In genomic region chr11:74453373-74453975, GRCh38 we compare ENCODE assay signal across 8 cellular contexts. TPM values are rescaled to one million over a fixed set of nuclear protein-coding genes. Genes with fewer than 3 reads are reported as not detected.
A peak's percentile ranks its signal among the peaks of the same experiment; 100 is the strongest.
DNase-seq lines count a peak whose midpoint lies in the region; ATAC-seq and TF ChIP-seq lines count a peak whose summit lies in the region.

No MANE protein-coding gene starts in this region.

- peak; percentile 66 for DNase-seq in EH (ENCODE audit: low read depth)
- peak; percentile 62 for DNase-seq in MM.1S
- peak; percentile 82 for DNase-seq in SK-MEL-5 (ENCODE audit: low read depth, low spot score)
- DNase-seq in activated gamma-delta T cell treated with anti-CD3 and anti-CD28 coated beads, Interleukin-2, amount 50 U/mL, for 16 hours (ENCODE audit: low read depth), result peak; percentile 38
- DNase-seq in head of caudate nucleus, result peak in 41 of 42 donors; percentile 35 to 80 (median 59)
- DNase-seq in renal cortical epithelial cell (ENCODE audit: low read depth), result peak; percentile 65

- H3K9me3 ChIP-seq in MM.1S (replicated peaks; ENCODE audit: insufficient read depth, low read length), result no peaks in the 10 kb centered on the region

- H3K4me1 ChIP-seq in MM.1S (ENCODE audit: low read length), result no peaks in the 10 kb centered on the region

- intact Hi-C loops in head of caudate nucleus (cut with DNase I), result no loop called here

- H3K36me3 ChIP-seq in MM.1S (replicated peaks; ENCODE audit: insufficient read depth, low read length), result no peaks in the 10 kb centered on the region

- H3F3A ChIP-seq in MM.1S (ENCODE audit: insufficient read depth, low read length), result no peaks in the 10 kb centered on the region

- no peak overlapping the region for H2AFZ ChIP-seq in MM.1S (ENCODE audit: low read length)

- in situ Hi-C loops in SK-MEL-5 (cut with HindIII; ENCODE audit: low pct_unique_long_range_greater_than_20kb, low sequenced_read_pairs), result no loop called here

- TF ChIP-seq CTCF in MM.1S (IDR thresholded peaks at IDR 0.05; ENCODE audit: low read length), result peak; percentile 80

- H4K20me1 ChIP-seq in MM.1S (ENCODE audit: insufficient read depth, low read length), result no peaks in the 10 kb centered on the region

- no peak for ATAC-seq in GM21526 (IDR thresholded peaks at IDR 0.05; ENCODE audit: low FRiP score, unreplicated experiment)
- ATAC-seq in HG02642 (IDR thresholded peaks at IDR 0.05; ENCODE audit: poor library complexity, unreplicated experiment), result no peak

- H3K4me3 ChIP-seq in MM.1S (ENCODE audit: low read length), result no peak overlapping the region

- H3K27me3 ChIP-seq in MM.1S (replicated peaks; ENCODE audit: insufficient read depth, low read length), result no peaks in the 10 kb centered on the region

- H3K4me2 ChIP-seq in MM.1S (ENCODE audit: low read depth, low read length), result no peak overlapping the region

- no peak overlapping the region for H3K27ac ChIP-seq in MM.1S (ENCODE audit: low read length)

- no peaks in the 10 kb centered on the region for H3K79me2 ChIP-seq in MM.1S (ENCODE audit: low read length)

- no peaks in the 10 kb centered on the region for H3K9me2 ChIP-seq in MM.1S (replicated peaks; ENCODE audit: insufficient read depth, low read length)

- H3K9ac ChIP-seq in MM.1S (ENCODE audit: low read length), result no peak overlapping the region

RNA-seq across cellular contexts. Expression of gene KCNE3, which starts 13.9 kb away (rescaled TPM):
- total RNA-seq in SK-MEL-5 (2014; rRNA removed; shearing (Covaris generic)), result not detected in 2 replicates
- not detected in 2 replicates for polyA plus RNA-seq in SK-MEL-5 (2015; cell fraction: cytosol; rRNA removed)
- polyA plus RNA-seq in SK-MEL-5 (2015; cell fraction: nucleus; rRNA removed), result not detected in 2 replicates
- total RNA-seq in renal cortical epithelial cell, result 0.52 and 11.8 TPM in 2 replicates

RNA-seq across cellular contexts. Expression of gene LIPT2, which starts 40.0 kb away (rescaled TPM):
- total RNA-seq in SK-MEL-5 (2014; rRNA removed; shearing (Covaris generic)), result 9.0 and 9.3 TPM in 2 replicates
- polyA plus RNA-seq in SK-MEL-5 (2015; cell fraction: cytosol; rRNA removed), result 7.6 and 10.1 TPM in 2 replicates
- 10.1 and 12.3 TPM in 2 replicates for polyA plus RNA-seq in SK-MEL-5 (2015; cell fraction: nucleus; rRNA removed)
- 4.2 and 5.0 TPM in 2 replicates for total RNA-seq in renal cortical epithelial cell

RNA-seq across cellular contexts. Expression of gene PGM2L1, which starts 55.2 kb away (rescaled TPM):
- 0.67 and 0.92 TPM in 2 replicates for total RNA-seq in SK-MEL-5 (2014; rRNA removed; shearing (Covaris generic))
- 0.50 and 0.73 TPM in 2 replicates for polyA plus RNA-seq in SK-MEL-5 (2015; cell fraction: cytosol; rRNA removed)
- polyA plus RNA-seq in SK-MEL-5 (2015; cell fraction: nucleus; rRNA removed), result 0.75 and 0.79 TPM in 2 replicates
- total RNA-seq in renal cortical epithelial cell, result 29.2 and 32.6 TPM in 2 replicates

Comparison
In these comparisons a context has a peak if more than half of its experiments do, and no peak if none do; other contexts are left out.
1. RNA of gene PGM2L1, which starts 55.2 kb away (total RNA-seq): 29.2 to 32.6 TPM in renal cortical epithelial cell; 0.67 to 0.92 TPM in SK-MEL-5; every median in the first group is over 10 times any median in the second.
2. Peak in every context shown above with its lines, with median percentiles within 50 percentile points of each other: DNase-seq.